8 cellular contexts compared by ENCODE assay signal in genomic region chr12:39619660-39620433, GRCh38. TPM values are rescaled to one million over a fixed set of nuclear protein-coding genes. Genes with fewer than 3 reads are reported as not detected.
A peak's percentile ranks its signal among the peaks of the same experiment; 100 is the strongest.
DNase-seq lines count a peak whose midpoint lies in the region; ATAC-seq, FAIRE-seq and TF ChIP-seq lines count a peak whose summit lies in the region.

Gene ABCD2, minus strand, starts transcription at chr12:39619803. Its CDS starts 188 bp downstream, at chr12:39619615.

- DNase-seq in A549 (ENCODE audit: low read depth in 1 of 2, low spot score in 1 of 2): peak; percentile 49 to 65
- peak; percentile 43 for DNase-seq in NCI-H2227 treated with DMSO at 0.1 percent for 48 hours (lab: John Stamatoyannopoulos, UW)
- DNase-seq in activated B cell treated with CpG ODN at 0.5 μM for 24 hours: peak; percentile 46
- peak; percentile 96 for DNase-seq in cerebellar cortex (ENCODE audit: low spot score)
- no peak for DNase-seq in kidney
- DNase-seq in stimulated activated CD4-positive, alpha-beta T cell treated with anti-CD3 and anti-CD28 coated beads, Interleukin-15, amount 100 ng/mL, for 24 hours: peak; percentile 75

- H3K27ac ChIP-seq in A549: peak within 1 kb of the TSS; percentile 13 to 48; a peak in 3 of 6 replicates
- peak within 1 kb of the TSS in 1 of 2 donors; percentile 44 for H3K27ac ChIP-seq in kidney (ENCODE audit: low read depth in 2 of 2, low read length in 2 of 2)

- intact Hi-C loops in activated B cell treated with CpG ODN at 0.5 μM for 24 hours (cut with micrococcal nuclease) (loop anchor here (1.0 to 5.0 kb wide), 9 partner anchors 9 to 1304 kb away; partner anchors contain the start of genes ALG10B, KIF21A and SLC2A13), kidney (cut with DNase I) (no loop called here)

- H3K4me1 ChIP-seq in A549 (no peaks in the 10 kb centered on the region), kidney (ENCODE audit: control insufficient read depth in 1 of 2, insufficient read depth in 1 of 2, low read depth in 1 of 2, low read length in 2 of 2) (peaks cover 0 to 7% of the 10 kb centered on the region in 2 donors)

- TF ChIP-seq POLR2A in A549 (IDR thresholded peaks at IDR 0.05; ENCODE audit: low read length): no peak
- peak; percentile 26 for TF ChIP-seq POLR2A in GM18526 (IDR thresholded peaks at IDR 0.05; ENCODE audit: extremely low read depth, insufficient read length)

- H3K36me3 Mint-ChIP-seq in activated B cell treated with CpG ODN at 0.5 μM for 24 hours (ENCODE audit: low read depth): no peaks in the 10 kb centered on the region

- H3K9me3 ChIP-seq in A549 (no peaks in the 10 kb centered on the region), kidney (ENCODE audit: control insufficient read depth in 1 of 2, low read length in 2 of 2) (no peaks in the 10 kb centered on the region)

- ATAC-seq in A549: peak; percentile 97 to 99
- ATAC-seq in HG03060 (IDR thresholded peaks at IDR 0.05; ENCODE audit: low read depth, unreplicated experiment): peak; percentile 77
- ATAC-seq in activated B cell treated with CpG ODN at 0.5 μM for 24 hours (ENCODE audit: low read depth): peak; percentile 86

- TF ChIP-seq EP300 in A549 (IDR thresholded peaks at IDR 0.05): no peak

- no peaks in the 10 kb centered on the region for H3K36me3 ChIP-seq in kidney (ENCODE audit: control insufficient read depth in 1 of 2, insufficient read depth in 2 of 2, low read length in 2 of 2)

- H3K9me3 Mint-ChIP-seq in activated B cell treated with CpG ODN at 0.5 μM for 24 hours: no peaks in the 10 kb centered on the region

- peak; percentile 7 for FAIRE-seq in A549 (lab: Jason Lieb, UNC)
- FAIRE-seq in kidney (lab: Jason Lieb, UNC): peak; percentile 29

- TF ChIP-seq RAD21 in A549 (conservative IDR thresholded peaks at IDR 0.05 in 1 of 2, IDR thresholded peaks at IDR 0.05 in 1 of 2): peak; percentile 17 to 35; a peak in 1 of 5 replicates

- WGBS in A549 (ENCODE audit: missing lambda C conversion rate): 1% methylated on average over 20 of the region's 20 CpGs

- no peaks in the 10 kb centered on the region for H3K27me3 Mint-ChIP-seq in activated B cell treated with CpG ODN at 0.5 μM for 24 hours

- POLR2A ChIA-PET in A549 (lab: Yijun Ruan, JAX): interaction anchor here (1.2 kb wide), 1 partner anchor 177 kb away, joined by 5 read pairs; the partner anchor contains the start of gene KIF21A
- POLR2A ChIA-PET in activated B cell treated with CpG ODN at 0.5 μM for 24 hours (lab: Charles Lee): interaction anchor here (0.7 to 1.4 kb wide), 3 partner anchors 17 to 605 kb away, joined by 3 to 4 read pairs (median 3); partner anchors contain the start of gene LRRK2

- peaks cover 23% of the 10 kb centered on the region for H3K4me1 Mint-ChIP-seq in activated B cell treated with CpG ODN at 0.5 μM for 24 hours

- peak; percentile 36; the same call in 2 of the 3 replicates for TF ChIP-seq CTCF in A549 (IDR thresholded peaks at IDR 0.05)
- no peak for TF ChIP-seq CTCF in activated B cell treated with CpG ODN at 0.5 μM for 24 hours (IDR thresholded peaks at IDR 0.05)
- TF ChIP-seq CTCF in kidney (IDR thresholded peaks at IDR 0.05; ENCODE audit: borderline replicate concordance, extremely low read depth, insufficient read depth): no peak

- H3K4me3 ChIP-seq in A549 (peak within 1 kb of the TSS; percentile 55), kidney (ENCODE audit: low read length in 2 of 2) (peak within 1 kb of the TSS; percentile 68 to 86)

- peak within 1 kb of the TSS; percentile 89 for H3K4me2 ChIP-seq in A549

- H3K4me3 Mint-ChIP-seq in activated B cell treated with CpG ODN at 0.5 μM for 24 hours: no peak within 1 kb of the TSS

- no peak within 1 kb of the TSS for H3K27ac Mint-ChIP-seq in activated B cell treated with CpG ODN at 0.5 μM for 24 hours

- CTCF ChIA-PET in A549 (lab: Yijun Ruan, JAX) (interaction anchor here (1.0 to 2.3 kb wide), 4 partner anchors 36 to 301 kb away, joined by 3 to 7 read pairs (median 4); no protein-coding TSS in a partner anchor), activated B cell treated with CpG ODN at 0.5 μM for 24 hours (lab: Charles Lee) (interaction anchor here (0.6 to 1.2 kb wide), 4 partner anchors 26 to 717 kb away, joined by 3 read pairs; no protein-coding TSS in a partner anchor)

- H3K9ac ChIP-seq in kidney (ENCODE audit: low read length in 2 of 2): peak within 1 kb of the TSS; percentile 46 to 68

TF ChIP-seq in A549, 52 proteins besides CTCF, POLR2A, EP300 and RAD21:
- TF ChIP-seq NR3C1 (IDR thresholded peaks at IDR 0.05) (no peak), TFCP2L1 (CRISPR knock-in tag; IDR thresholded peaks at IDR 0.05) (no peak), ESRRA (IDR thresholded peaks at IDR 0.05; ENCODE audit: borderline replicate concordance, low read length) (no peak), KDM1A (IDR thresholded peaks at IDR 0.05; ENCODE audit: low read depth) (no peak), SREBF2 (IDR thresholded peaks at IDR 0.05) (no peak), NFE2L2 (conservative IDR thresholded peaks at IDR 0.05; ENCODE audit: low read length) (no peak), SMC3 (IDR thresholded peaks at IDR 0.05) (peak; percentile 28; the same call in 1 of the 3 replicates)
TF ChIP-seq in A549: peak in this region for 1.

RNA-seq across cellular contexts. Expression of gene ABCD2, which starts in this region (rescaled TPM):
- polyA plus RNA-seq in A549 (2011; rRNA removed): not detected in 2 replicates
- polyA plus RNA-seq in A549 (2012; cell fraction: cytosol; rRNA removed): not detected in 2 replicates
- not detected in 2 replicates for polyA plus RNA-seq in A549 (2012; cell fraction: nucleus; rRNA removed)
- 0.01 TPM in 1 of 3 replicates, not detected in the others for polyA plus RNA-seq in A549 (2017; fragmentation: RNase III; extraction: RNeasy Plus Mini Kit Qiagen cat#74134 plus additional on column Dnase treatment)
- polyA minus RNA-seq in A549 (2011; rRNA and poly(A)+ RNA removed): not detected in 2 replicates
- 1.4 and 1.8 TPM in 2 replicates for total RNA-seq in activated B cell treated with CpG ODN at 0.5 μM for 24 hours
- total RNA-seq in kidney: 1.4 TPM
- polyA plus RNA-seq in kidney (ENCODE audit: insufficient read depth, low read depth, low replicate concordance): 0.17 TPM

Comparison
In these comparisons a context has a peak if more than half of its experiments do, and no peak if none do; other contexts are left out.
1. Peak in DNase-seq, ATAC-seq, H3K4me3 ChIP-seq, H3K27ac ChIP-seq and H3K4me2 ChIP-seq in A549; RNA of the gene not detected or under 1 TPM.